ENCODE assay signal across 44 cellular contexts in the genomic region with DNA sequence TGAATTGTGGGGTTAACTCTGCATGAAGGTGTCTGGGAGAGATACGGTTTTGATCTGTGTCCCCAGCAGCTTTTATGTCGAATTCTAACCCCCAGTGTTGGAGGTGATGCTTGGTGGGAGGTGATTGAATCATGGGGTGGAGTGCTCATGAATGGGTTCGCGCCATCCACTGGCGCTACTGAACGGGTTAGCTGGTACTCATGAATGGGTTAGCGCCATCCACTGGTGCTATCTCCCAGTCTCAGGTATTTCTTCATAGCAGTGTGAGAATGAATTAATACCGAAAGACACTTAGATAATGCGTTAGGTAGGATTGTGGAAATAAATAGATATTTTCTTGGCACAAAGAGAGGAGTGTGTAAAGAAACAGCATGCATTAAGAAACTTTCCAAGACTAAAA. TPM values are rescaled to one million over a fixed set of nuclear protein-coding genes. Genes with fewer than 3 reads are reported as not detected.
"Had no signal": no experiment of that assay in that cellular context is flagged by ENCODE, and none has a peak within 500 bp of the region (broad histone marks: within the 10 kb centered on the region; RNA-seq: fewer than 3 reads in every experiment).

No MANE protein-coding gene starts in this region.

- ATAC-seq: activated CD4-positive, alpha-beta T cell treated with anti-CD3 and anti-CD28 coated beads for 36 hours; activated CD8-positive, alpha-beta memory T cell treated with anti-CD3 and anti-CD28 coated beads, Interleukin-2, amount 10 ng/mL, durations not matched to agents 7 days and 5 days; activated CD8-positive, alpha-beta T cell treated with anti-CD3 and anti-CD28 coated beads, Interleukin-2, amount 10 ng/mL, durations not matched to agents 7 days and 5 days; activated naive CD8-positive, alpha-beta T cell treated with anti-CD3 and anti-CD28 coated beads, Interleukin-2, amount 50 U/mL, for 24 hours; body of pancreas; effector memory CD8-positive, alpha-beta T cell; gastroesophageal sphincter; heart right ventricle had no signal

- H3K4me3 Mint-ChIP-seq: activated CD4-positive, alpha-beta memory T cell treated with anti-CD3 and anti-CD28 coated beads for 36 hours; activated CD4-positive, alpha-beta T cell treated with anti-CD3 and anti-CD28 coated beads for 36 hours; activated CD4-positive, alpha-beta T cell treated with anti-CD3 and anti-CD28 coated beads, Interleukin-2, amount 10 ng/mL, durations not matched to agents 24 days and 14 days; activated CD8-positive, alpha-beta memory T cell treated with anti-CD3 and anti-CD28 coated beads, Interleukin-2, amount 10 ng/mL, durations not matched to agents 7 days and 5 days; activated CD8-positive, alpha-beta T cell treated with anti-CD3 and anti-CD28 coated beads, Interleukin-2, amount 10 ng/mL, durations not matched to agents 7 days and 5 days; activated naive CD4-positive, alpha-beta T cell treated with anti-CD3 and anti-CD28 coated beads for 36 hours; activated naive CD4-positive, alpha-beta T cell treated with anti-CD3 and anti-CD28 coated beads, Interleukin-2, amount 50 U/mL, for 24 hours; activated naive CD8-positive, alpha-beta T cell treated with anti-CD3 and anti-CD28 coated beads for 36 hours; activated naive CD8-positive, alpha-beta T cell treated with anti-CD3 and anti-CD28 coated beads, Interleukin-2, amount 50 U/mL, for 24 hours; activated T-helper 1 cell treated with anti-CD3 and anti-CD28 coated beads, Interleukin-12 subunit alpha, Interleukin-12 subunit beta, Interleukin-2, Interleukin-4 antibody, amounts not matched to agents 30 ng/mL and 10 ng/mL and 1 ng/mL, durations not matched to agents 14 hours and 24 hours and 36 hours; effector memory CD8-positive, alpha-beta T cell; T-helper 2 cell treated with Interferon-gamma antibody and Interleukin-4, amounts not matched to agents 5 μg/mL and 100 μg/mL, for 36 hours had no signal

- H3K9me3 ChIP-seq: adrenal gland, body of pancreas, esophagus squamous epithelium, gastroesophageal sphincter had no signal

- H3K27me3 Mint-ChIP-seq: activated CD4-positive, alpha-beta memory T cell treated with anti-CD3 and anti-CD28 coated beads for 36 hours; activated CD4-positive, alpha-beta T cell treated with anti-CD3 and anti-CD28 coated beads, Interleukin-2, amount 10 ng/mL, durations not matched to agents 24 days and 14 days; activated CD8-positive, alpha-beta memory T cell treated with anti-CD3 and anti-CD28 coated beads, Interleukin-2, amount 10 ng/mL, durations not matched to agents 7 days and 5 days; activated naive CD8-positive, alpha-beta T cell treated with anti-CD3 and anti-CD28 coated beads for 36 hours; activated naive CD8-positive, alpha-beta T cell treated with anti-CD3 and anti-CD28 coated beads, Interleukin-2, amount 50 U/mL, for 24 hours; effector memory CD8-positive, alpha-beta T cell had no signal

- DNase-seq: activated CD4-positive, alpha-beta memory T cell treated with anti-CD3 and anti-CD28 coated beads for 36 hours; activated CD4-positive, alpha-beta T cell treated with anti-CD3 and anti-CD28 coated beads for 36 hours; activated CD4-positive, alpha-beta T cell treated with anti-CD3 and anti-CD28 coated beads, Interleukin-2, amount 10 ng/mL, durations not matched to agents 24 days and 14 days; activated CD4-positive, CD25-positive, alpha-beta regulatory T cell; activated CD4-positive, CD25-positive, alpha-beta regulatory T cell treated with anti-CD3 and anti-CD28 coated beads, Interleukin-2, amount 50 U/mL, for 72 hours; activated CD8-positive, alpha-beta memory T cell treated with anti-CD3 and anti-CD28 coated beads, Interleukin-2, amount 10 ng/mL, durations not matched to agents 7 days and 5 days; activated CD8-positive, alpha-beta memory T cell treated with anti-CD3 and anti-CD28 coated beads, Interleukin-2, amount 50 U/mL, for 4 hours; activated CD8-positive, alpha-beta T cell treated with anti-CD3 and anti-CD28 coated beads, Interleukin-2, amount 10 ng/mL, durations not matched to agents 7 days and 5 days; activated effector memory CD4-positive, alpha-beta T cell treated with anti-CD3 and anti-CD28 coated beads, Interleukin-2, amount 50 U/mL, for 16 hours; activated naive CD4-positive, alpha-beta T cell treated with anti-CD3 and anti-CD28 coated beads for 36 hours; activated naive CD8-positive, alpha-beta T cell treated with anti-CD3 and anti-CD28 coated beads for 36 hours; activated naive CD8-positive, alpha-beta T cell treated with anti-CD3 and anti-CD28 coated beads, Interleukin-2, amount 50 U/mL, for 24 hours; activated T-cell treated with anti-CD3 and anti-CD28 coated beads, Interleukin-2, amount 50 U/mL, for 1 hour; activated T-cell treated with anti-CD3 and anti-CD28 coated beads, Interleukin-2, amount 50 U/mL, for 48 hours; adrenal gland; amygdala; aorta; body of pancreas; caudate nucleus; cortex of kidney; dermis blood vessel endothelial cell; effector CD4-positive, alpha-beta T cell; effector memory CD8-positive, alpha-beta T cell; esophagus squamous epithelium; foreskin melanocyte; heart right ventricle; T1000; WERI-Rb-1 had no signal

- H3K4me1 ChIP-seq: adrenal gland, body of pancreas, esophagus squamous epithelium, gastroesophageal sphincter, heart right ventricle had no signal

- H2AFZ ChIP-seq: hepatocyte had no signal

- H3K4me2 ChIP-seq: hepatocyte had no signal

- H3K4me3 ChIP-seq: adrenal gland, body of pancreas, esophagus squamous epithelium, gastroesophageal sphincter, heart right ventricle, hepatocyte had no signal

- H3K36me3 ChIP-seq: adrenal gland, esophagus squamous epithelium, gastroesophageal sphincter, heart right ventricle, WERI-Rb-1 had no signal

- H3K79me2 ChIP-seq: hepatocyte had no signal

- H3K36me3 Mint-ChIP-seq: activated CD4-positive, alpha-beta memory T cell treated with anti-CD3 and anti-CD28 coated beads for 36 hours; activated CD8-positive, alpha-beta memory T cell treated with anti-CD3 and anti-CD28 coated beads, Interleukin-2, amount 10 ng/mL, durations not matched to agents 7 days and 5 days; activated naive CD4-positive, alpha-beta T cell treated with anti-CD3 and anti-CD28 coated beads, Interleukin-2, amount 50 U/mL, for 24 hours; activated naive CD8-positive, alpha-beta T cell treated with anti-CD3 and anti-CD28 coated beads for 36 hours had no signal

- H3K4me1 Mint-ChIP-seq: activated CD4-positive, alpha-beta T cell treated with anti-CD3 and anti-CD28 coated beads for 36 hours; activated CD4-positive, alpha-beta T cell treated with anti-CD3 and anti-CD28 coated beads, Interleukin-2, amount 10 ng/mL, durations not matched to agents 24 days and 14 days; activated CD8-positive, alpha-beta memory T cell treated with anti-CD3 and anti-CD28 coated beads, Interleukin-2, amount 10 ng/mL, durations not matched to agents 7 days and 5 days; activated naive CD4-positive, alpha-beta T cell treated with anti-CD3 and anti-CD28 coated beads, Interleukin-2, amount 50 U/mL, for 24 hours; activated naive CD8-positive, alpha-beta T cell treated with anti-CD3 and anti-CD28 coated beads for 36 hours; activated naive CD8-positive, alpha-beta T cell treated with anti-CD3 and anti-CD28 coated beads, Interleukin-2, amount 50 U/mL, for 24 hours had no signal

- H3K27ac Mint-ChIP-seq: activated CD4-positive, alpha-beta memory T cell treated with anti-CD3 and anti-CD28 coated beads for 36 hours; activated CD4-positive, alpha-beta T cell treated with anti-CD3 and anti-CD28 coated beads for 36 hours; activated CD4-positive, alpha-beta T cell treated with anti-CD3 and anti-CD28 coated beads, Interleukin-2, amount 10 ng/mL, durations not matched to agents 24 days and 14 days; activated CD8-positive, alpha-beta memory T cell treated with anti-CD3 and anti-CD28 coated beads, Interleukin-2, amount 10 ng/mL, durations not matched to agents 7 days and 5 days; activated CD8-positive, alpha-beta T cell treated with anti-CD3 and anti-CD28 coated beads, Interleukin-2, amount 10 ng/mL, durations not matched to agents 7 days and 5 days; activated naive CD4-positive, alpha-beta T cell treated with anti-CD3 and anti-CD28 coated beads for 36 hours; activated naive CD4-positive, alpha-beta T cell treated with anti-CD3 and anti-CD28 coated beads, Interleukin-2, amount 50 U/mL, for 24 hours; activated naive CD8-positive, alpha-beta T cell treated with anti-CD3 and anti-CD28 coated beads for 36 hours; activated naive CD8-positive, alpha-beta T cell treated with anti-CD3 and anti-CD28 coated beads, Interleukin-2, amount 50 U/mL, for 24 hours; activated T-helper 1 cell treated with anti-CD3 and anti-CD28 coated beads, Interleukin-12 subunit alpha, Interleukin-12 subunit beta, Interleukin-2, Interleukin-4 antibody, amounts not matched to agents 30 ng/mL and 10 ng/mL and 1 ng/mL, durations not matched to agents 14 hours and 24 hours and 36 hours; activated T-helper 2 cell treated with anti-CD3 and anti-CD28 coated beads, Interferon-gamma antibody, Interleukin-2, Interleukin-4, amounts not matched to agents 10 μg/mL and 5 μg/mL and 100 μg/mL, durations not matched to agents 14 hours and 24 hours and 36 hours; effector memory CD8-positive, alpha-beta T cell; T-helper 2 cell treated with Interferon-gamma antibody and Interleukin-4, amounts not matched to agents 5 μg/mL and 100 μg/mL, for 36 hours had no signal

- H3K27me3 ChIP-seq: adrenal gland, body of pancreas, esophagus squamous epithelium, gastroesophageal sphincter, heart right ventricle, hepatocyte had no signal

- H3K27ac ChIP-seq: adrenal gland, body of pancreas, epithelial cell of prostate, esophagus squamous epithelium, gastroesophageal sphincter, heart right ventricle, hepatocyte, WERI-Rb-1 had no signal

- H3K9me3 Mint-ChIP-seq: activated CD4-positive, alpha-beta memory T cell treated with anti-CD3 and anti-CD28 coated beads for 36 hours; activated CD4-positive, alpha-beta T cell treated with anti-CD3 and anti-CD28 coated beads, Interleukin-2, amount 10 ng/mL, durations not matched to agents 24 days and 14 days; activated naive CD4-positive, alpha-beta T cell treated with anti-CD3 and anti-CD28 coated beads for 36 hours; activated naive CD4-positive, alpha-beta T cell treated with anti-CD3 and anti-CD28 coated beads, Interleukin-2, amount 50 U/mL, for 24 hours; activated naive CD8-positive, alpha-beta T cell treated with anti-CD3 and anti-CD28 coated beads for 36 hours; activated naive CD8-positive, alpha-beta T cell treated with anti-CD3 and anti-CD28 coated beads, Interleukin-2, amount 50 U/mL, for 24 hours; activated T-helper 1 cell treated with anti-CD3 and anti-CD28 coated beads, Interleukin-12 subunit alpha, Interleukin-12 subunit beta, Interleukin-2, Interleukin-4 antibody, amounts not matched to agents 30 ng/mL and 10 ng/mL and 1 ng/mL, durations not matched to agents 14 hours and 24 hours and 36 hours; activated T-helper 2 cell treated with anti-CD3 and anti-CD28 coated beads, Interferon-gamma antibody, Interleukin-2, Interleukin-4, amounts not matched to agents 10 μg/mL and 5 μg/mL and 100 μg/mL, durations not matched to agents 14 hours and 24 hours and 36 hours; T-helper 2 cell treated with Interferon-gamma antibody and Interleukin-4, amounts not matched to agents 5 μg/mL and 100 μg/mL, for 36 hours had no signal

- FAIRE-seq: colon, endometrium, endothelial cell of umbilical vein had no signal

RNA-seq across cellular contexts. Expression of gene CLDN8, which starts 32.9 kb away (rescaled TPM):
- total RNA-seq: activated CD4-positive, alpha-beta memory T cell treated with anti-CD3 and anti-CD28 coated beads for 36 hours; activated CD4-positive, alpha-beta T cell treated with anti-CD3 and anti-CD28 coated beads for 36 hours; activated CD4-positive, alpha-beta T cell treated with anti-CD3 and anti-CD28 coated beads, Interleukin-2, amount 10 ng/mL, durations not matched to agents 24 days and 14 days; activated CD8-positive, alpha-beta memory T cell treated with anti-CD3 and anti-CD28 coated beads for 36 hours; activated CD8-positive, alpha-beta memory T cell treated with anti-CD3 and anti-CD28 coated beads, Interleukin-2, amount 10 ng/mL, durations not matched to agents 7 days and 5 days; activated CD8-positive, alpha-beta T cell treated with anti-CD3 and anti-CD28 coated beads, Interleukin-2, amount 10 ng/mL, durations not matched to agents 7 days and 5 days; activated naive CD4-positive, alpha-beta T cell treated with anti-CD3 and anti-CD28 coated beads for 36 hours; activated naive CD8-positive, alpha-beta T cell treated with anti-CD3 and anti-CD28 coated beads for 36 hours; activated T-helper 1 cell treated with anti-CD3 and anti-CD28 coated beads, Interleukin-12 subunit alpha, Interleukin-12 subunit beta, Interleukin-2, Interleukin-4 antibody, amounts not matched to agents 30 ng/mL and 10 ng/mL and 1 ng/mL, durations not matched to agents 14 hours and 24 hours and 36 hours; activated T-helper 2 cell treated with anti-CD3 and anti-CD28 coated beads, Interferon-gamma antibody, Interleukin-2, Interleukin-4, amounts not matched to agents 10 μg/mL and 5 μg/mL and 100 μg/mL, durations not matched to agents 14 hours and 24 hours and 36 hours; aorta; chondrocyte; dermis blood vessel endothelial cell; endothelial cell of umbilical vein; fibroblast of lung; fibroblast of villous mesenchyme; glomerular endothelial cell; heart right ventricle had no signal
- polyA plus RNA-seq: adrenal gland, endothelial cell of umbilical vein, fibroblast of lung, heart right ventricle had no signal

RNA-seq across cellular contexts. Expression of gene KRTAP24-1, which starts 33.9 kb away (rescaled TPM):
- total RNA-seq: activated CD4-positive, alpha-beta memory T cell treated with anti-CD3 and anti-CD28 coated beads for 36 hours; activated CD4-positive, alpha-beta T cell treated with anti-CD3 and anti-CD28 coated beads for 36 hours; activated CD4-positive, alpha-beta T cell treated with anti-CD3 and anti-CD28 coated beads, Interleukin-2, amount 10 ng/mL, durations not matched to agents 24 days and 14 days; activated CD8-positive, alpha-beta memory T cell treated with anti-CD3 and anti-CD28 coated beads for 36 hours; activated CD8-positive, alpha-beta memory T cell treated with anti-CD3 and anti-CD28 coated beads, Interleukin-2, amount 10 ng/mL, durations not matched to agents 7 days and 5 days; activated CD8-positive, alpha-beta T cell treated with anti-CD3 and anti-CD28 coated beads, Interleukin-2, amount 10 ng/mL, durations not matched to agents 7 days and 5 days; activated naive CD4-positive, alpha-beta T cell treated with anti-CD3 and anti-CD28 coated beads for 36 hours; activated naive CD8-positive, alpha-beta T cell treated with anti-CD3 and anti-CD28 coated beads for 36 hours; activated T-helper 1 cell treated with anti-CD3 and anti-CD28 coated beads, Interleukin-12 subunit alpha, Interleukin-12 subunit beta, Interleukin-2, Interleukin-4 antibody, amounts not matched to agents 30 ng/mL and 10 ng/mL and 1 ng/mL, durations not matched to agents 14 hours and 24 hours and 36 hours; activated T-helper 2 cell treated with anti-CD3 and anti-CD28 coated beads, Interferon-gamma antibody, Interleukin-2, Interleukin-4, amounts not matched to agents 10 μg/mL and 5 μg/mL and 100 μg/mL, durations not matched to agents 14 hours and 24 hours and 36 hours; adrenal gland; aorta; body of pancreas; chondrocyte; dermis blood vessel endothelial cell; endothelial cell of umbilical vein; esophagus squamous epithelium; fibroblast of lung; fibroblast of villous mesenchyme; gastroesophageal sphincter; glomerular endothelial cell; heart right ventricle; hepatocyte had no signal
- polyA plus RNA-seq: adrenal gland, aorta, endothelial cell of umbilical vein, esophagus, fibroblast of lung, heart right ventricle, hepatocyte had no signal

RNA-seq across cellular contexts. Expression of gene KRTAP25-1, which starts 40.5 kb away (rescaled TPM):
- total RNA-seq: activated CD4-positive, alpha-beta memory T cell treated with anti-CD3 and anti-CD28 coated beads for 36 hours; activated CD4-positive, alpha-beta T cell treated with anti-CD3 and anti-CD28 coated beads for 36 hours; activated CD4-positive, alpha-beta T cell treated with anti-CD3 and anti-CD28 coated beads, Interleukin-2, amount 10 ng/mL, durations not matched to agents 24 days and 14 days; activated CD8-positive, alpha-beta memory T cell treated with anti-CD3 and anti-CD28 coated beads for 36 hours; activated CD8-positive, alpha-beta memory T cell treated with anti-CD3 and anti-CD28 coated beads, Interleukin-2, amount 10 ng/mL, durations not matched to agents 7 days and 5 days; activated CD8-positive, alpha-beta T cell treated with anti-CD3 and anti-CD28 coated beads, Interleukin-2, amount 10 ng/mL, durations not matched to agents 7 days and 5 days; activated naive CD4-positive, alpha-beta T cell treated with anti-CD3 and anti-CD28 coated beads for 36 hours; activated naive CD8-positive, alpha-beta T cell treated with anti-CD3 and anti-CD28 coated beads for 36 hours; activated T-helper 1 cell treated with anti-CD3 and anti-CD28 coated beads, Interleukin-12 subunit alpha, Interleukin-12 subunit beta, Interleukin-2, Interleukin-4 antibody, amounts not matched to agents 30 ng/mL and 10 ng/mL and 1 ng/mL, durations not matched to agents 14 hours and 24 hours and 36 hours; activated T-helper 2 cell treated with anti-CD3 and anti-CD28 coated beads, Interferon-gamma antibody, Interleukin-2, Interleukin-4, amounts not matched to agents 10 μg/mL and 5 μg/mL and 100 μg/mL, durations not matched to agents 14 hours and 24 hours and 36 hours; adrenal gland; aorta; body of pancreas; chondrocyte; dermis blood vessel endothelial cell; endothelial cell of umbilical vein; esophagus squamous epithelium; fibroblast of lung; fibroblast of villous mesenchyme; gastroesophageal sphincter; glomerular endothelial cell; heart right ventricle; hepatocyte had no signal
- polyA plus RNA-seq: adrenal gland, aorta, endothelial cell of umbilical vein, esophagus, fibroblast of lung, heart right ventricle, hepatocyte had no signal
